ENCODE assay signal across 1 cellular context in the genomic region with DNA sequence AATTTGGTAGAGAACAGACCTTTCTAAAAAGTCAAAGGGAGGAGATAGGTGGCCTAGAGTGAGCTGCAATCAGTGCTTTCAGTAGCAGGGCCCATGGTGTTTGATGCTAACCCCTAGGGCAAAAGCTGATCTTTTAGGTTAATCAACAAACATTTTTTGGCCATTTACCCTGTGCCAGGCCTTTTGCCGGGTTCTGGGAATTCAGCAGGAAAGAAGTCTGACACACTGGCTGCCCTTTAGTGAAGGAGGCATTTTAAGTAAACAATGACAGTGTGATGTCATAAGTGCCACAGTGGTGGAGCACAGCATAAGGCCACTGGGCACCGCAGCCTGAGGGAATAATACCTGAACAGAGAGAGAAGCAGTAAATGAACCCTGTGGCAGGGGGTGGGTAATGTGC.
TF ChIP-seq lines count a peak whose summit lies in the region.

No MANE protein-coding gene starts in this region.

TF ChIP-seq in HEK293, 187 proteins besides CTCF, POLR2A, EP300 and RAD21 (continued from another document):
- TF ChIP-seq, protein P1, sequence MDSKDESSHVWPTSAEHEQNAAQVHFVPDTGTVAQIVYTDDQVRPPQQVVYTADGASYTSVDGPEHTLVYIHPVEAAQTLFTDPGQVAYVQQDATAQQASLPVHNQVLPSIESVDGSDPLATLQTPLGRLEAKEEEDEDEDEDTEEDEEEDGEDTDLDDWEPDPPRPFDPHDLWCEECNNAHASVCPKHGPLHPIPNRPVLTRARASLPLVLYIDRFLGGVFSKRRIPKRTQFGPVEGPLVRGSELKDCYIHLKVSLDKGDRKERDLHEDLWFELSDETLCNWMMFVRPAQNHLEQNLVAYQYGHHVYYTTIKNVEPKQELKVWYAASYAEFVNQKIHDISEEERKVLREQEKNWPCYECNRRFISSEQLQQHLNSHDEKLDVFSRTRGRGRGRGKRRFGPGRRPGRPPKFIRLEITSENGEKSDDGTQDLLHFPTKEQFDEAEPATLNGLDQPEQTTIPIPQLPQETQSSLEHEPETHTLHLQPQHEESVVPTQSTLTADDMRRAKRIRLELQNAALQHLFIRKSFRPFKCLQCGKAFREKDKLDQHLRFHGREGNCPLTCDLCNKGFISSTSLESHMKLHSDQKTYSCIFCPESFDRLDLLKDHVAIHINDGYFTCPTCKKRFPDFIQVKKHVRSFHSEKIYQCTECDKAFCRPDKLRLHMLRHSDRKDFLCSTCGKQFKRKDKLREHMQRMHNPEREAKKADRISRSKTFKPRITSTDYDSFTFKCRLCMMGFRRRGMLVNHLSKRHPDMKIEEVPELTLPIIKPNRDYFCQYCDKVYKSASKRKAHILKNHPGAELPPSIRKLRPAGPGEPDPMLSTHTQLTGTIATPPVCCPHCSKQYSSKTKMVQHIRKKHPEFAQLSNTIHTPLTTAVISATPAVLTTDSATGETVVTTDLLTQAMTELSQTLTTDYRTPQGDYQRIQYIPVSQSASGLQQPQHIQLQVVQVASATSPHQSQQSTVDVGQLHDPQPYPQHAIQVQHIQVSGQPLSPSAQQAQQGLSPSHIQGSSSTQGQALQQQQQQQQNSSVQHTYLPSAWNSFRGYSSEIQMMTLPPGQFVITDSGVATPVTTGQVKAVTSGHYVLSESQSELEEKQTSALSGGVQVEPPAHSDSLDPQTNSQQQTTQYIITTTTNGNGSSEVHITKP (tag by site-specific recombination; IDR thresholded peaks at IDR 0.05) = no peak
- TF ChIP-seq ZNF843 (tag by site-specific recombination; IDR thresholded peaks at IDR 0.05) (no peak), ZNF248 (tag by site-specific recombination; IDR thresholded peaks at IDR 0.05) (no peak), ZNF549 (tag by site-specific recombination; IDR thresholded peaks at IDR 0.05) (no peak), OSR2 (tag by site-specific recombination; IDR thresholded peaks at IDR 0.05) (no peak)
